In genomic region chr5:177427919-177428573, GRCh38 we compare ENCODE assay signal across 1 cellular context.
TF ChIP-seq lines count a peak whose summit lies in the region.

No MANE protein-coding gene starts in this region.

TF ChIP-seq in IMR-90, 13 proteins besides CTCF, POLR2A, EP300 and RAD21 (continued from another document):
- no peak for TF ChIP-seq RFX5 (IDR thresholded peaks at IDR 0.05; ENCODE audit: low read depth, low read length)
- no peak for TF ChIP-seq NFE2L2 (IDR thresholded peaks at IDR 0.05; ENCODE audit: low read depth, low read length)
- no peak for TF ChIP-seq MXI1 (IDR thresholded peaks at IDR 0.05; ENCODE audit: borderline replicate concordance, low read depth, low read length)
- TF ChIP-seq FOS (IDR thresholded peaks at IDR 0.05; ENCODE audit: low read depth, low read length): no peak
- no peak for TF ChIP-seq BHLHE40 (IDR thresholded peaks at IDR 0.05; ENCODE audit: low read depth, low read length)
- no peak for TF ChIP-seq CHD1 (IDR thresholded peaks at IDR 0.05; ENCODE audit: low read depth, low read length)
- no peak for TF ChIP-seq MAFK (IDR thresholded peaks at IDR 0.05; ENCODE audit: low read depth, low read length)
